Comparison of ENCODE assay signal across 29 cellular contexts in the genomic region with DNA sequence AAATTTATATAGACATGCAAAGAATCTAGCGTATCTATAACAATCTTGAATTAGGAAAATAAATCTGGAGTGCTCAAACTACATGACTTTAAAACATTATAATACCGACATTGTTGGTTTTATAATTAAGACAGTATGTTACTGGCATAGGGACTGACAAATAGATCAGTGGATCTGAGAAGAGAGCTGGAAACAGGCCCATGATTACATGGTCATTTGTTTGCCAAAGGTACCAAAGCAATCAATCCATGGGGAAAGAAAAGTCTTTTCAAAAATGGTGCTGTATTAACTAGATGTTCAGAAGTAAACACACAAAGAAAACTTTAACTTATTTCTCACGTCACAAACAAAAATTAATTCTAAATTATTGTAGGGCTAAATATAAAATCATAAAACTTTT.
"Had no signal": no experiment of that assay in that cellular context is flagged by ENCODE, and none has a peak within 500 bp of the region (broad histone marks: within the 10 kb centered on the region; RNA-seq: fewer than 3 reads in every experiment).

No MANE protein-coding gene starts in this region.

- ATAC-seq: activated CD4-positive, CD25-positive, alpha-beta regulatory T cell treated with anti-CD3 and anti-CD28 coated beads, Interleukin-2, amount 50 U/mL, for 24 hours; activated CD8-positive, alpha-beta T cell treated with anti-CD3 and anti-CD28 coated beads for 36 hours; activated naive CD4-positive, alpha-beta T cell treated with anti-CD3 and anti-CD28 coated beads, Interleukin-2, amount 50 U/mL, for 72 hours; esophagus mucosa; T-helper 17 cell had no signal

- H3K27me3 ChIP-seq: ascending aorta, breast epithelium, cardiac muscle cell, colonic mucosa, dorsolateral prefrontal cortex had no signal

- H3K36me3 ChIP-seq: ascending aorta, breast epithelium, cardiac muscle cell, colonic mucosa, WERI-Rb-1 had no signal

- H3K9me3 ChIP-seq: ascending aorta, breast epithelium, colonic mucosa had no signal

- DNase-seq: activated B cell treated with CpG ODN at 0.5 μM for 24 hours; activated CD4-positive, alpha-beta T cell treated with anti-CD3 and anti-CD28 coated beads for 48 hours; activated CD4-positive, alpha-beta T cell treated with anti-CD3 and anti-CD28 coated beads, Interleukin-2, amount 50 U/mL, for 1 hour; activated CD4-positive, alpha-beta T cell treated with anti-CD3 and anti-CD28 coated beads, Interleukin-2, amount 50 U/mL, for 48 hours; activated CD8-positive, alpha-beta memory T cell treated with anti-CD3 and anti-CD28 coated beads for 24 hours; activated CD8-positive, alpha-beta T cell treated with anti-CD3 and anti-CD28 coated beads for 36 hours; activated effector memory CD4-positive, alpha-beta T cell treated with anti-CD3 and anti-CD28 coated beads, Interleukin-2, amount 50 U/mL, for 16 hours; activated naive CD4-positive, alpha-beta T cell treated with anti-CD3 and anti-CD28 coated beads for 36 hours; activated naive CD8-positive, alpha-beta T cell treated with anti-CD3 and anti-CD28 coated beads, Interleukin-2, amount 10 ng/mL, durations not matched to agents 7 days and 5 days; activated T-cell treated with anti-CD3 and anti-CD28 coated beads, Interleukin-2, amount 50 U/mL, for 1 hour; activated T-cell treated with anti-CD3 and anti-CD28 coated beads, Interleukin-2, amount 50 U/mL, for 48 hours; central memory CD4-positive, alpha-beta T cell; cerebellar nuclear complex; colonic mucosa; dorsolateral prefrontal cortex; effector memory CD4-positive, alpha-beta T cell; endodermal cell; foreskin fibroblast; head of caudate nucleus; T-helper 1 cell; T-helper 17 cell; T1000; WERI-Rb-1 had no signal

- H3K4me3 ChIP-seq: ascending aorta, breast epithelium, cardiac muscle cell, colonic mucosa, dorsolateral prefrontal cortex had no signal

- H3K4me1 ChIP-seq: ascending aorta, breast epithelium, colonic mucosa had no signal

- H3K27ac ChIP-seq: ascending aorta, breast epithelium, cardiac muscle cell, colonic mucosa, dorsolateral prefrontal cortex, WERI-Rb-1 had no signal
